Comparison of ENCODE assay signal across 8 cellular contexts in the genomic region with DNA sequence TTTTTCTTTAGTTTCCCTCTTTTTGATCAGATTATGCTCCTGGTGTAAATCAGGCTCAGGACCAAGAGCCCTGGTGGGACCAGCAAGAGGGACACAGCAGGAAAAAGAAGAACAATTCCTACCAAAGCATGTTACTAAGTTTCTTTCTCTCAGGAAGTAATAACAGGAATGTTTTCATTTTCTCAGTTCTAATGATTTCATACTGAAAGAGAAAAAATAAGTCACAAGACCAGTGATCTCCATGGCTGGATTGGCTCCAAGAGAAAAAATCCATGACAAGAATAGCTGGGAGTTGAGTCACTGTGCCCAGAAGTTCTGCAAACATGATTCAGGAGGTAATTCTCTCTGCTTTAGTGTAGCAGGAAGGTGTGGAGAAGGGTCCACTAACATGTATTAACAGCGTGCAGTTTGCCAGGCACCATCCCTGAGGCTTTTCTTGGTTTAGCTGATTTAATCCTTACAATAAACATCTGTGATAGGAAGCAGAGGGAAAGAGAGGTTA. TPM values are rescaled to one million over a fixed set of nuclear protein-coding genes. Genes with fewer than 3 reads are reported as not detected.
DNase-seq lines count a peak whose midpoint lies in the region; ATAC-seq and TF ChIP-seq lines count a peak whose summit lies in the region.

No MANE protein-coding gene starts in this region.

- POLR2A ChIA-PET in MCF 10A (lab: Yijun Ruan, JAX), result interaction anchor here (0.6 to 4.9 kb wide), 20 partner anchors 13 to 365 kb away, joined by 3 to 66 read pairs (median 4); partner anchors contain the start of genes IFIT1, IFIT2, IFIT3 and LIPA
- POLR2A ChIA-PET in activated CD8-positive, alpha-beta T cell treated with anti-CD3 and anti-CD28 coated beads, Interleukin-2, amount 10 ng/mL, durations not matched to agents 7 days and 5 days (lab: Charles Lee), result no interaction called here

- intact Hi-C loops in MCF 10A (cut with micrococcal nuclease), result no loop called here

- peaks cover 53% of the 10 kb centered on the region for H3K4me1 Mint-ChIP-seq in MCF 10A (ENCODE audit: insufficient read depth, unreplicated experiment)
- H3K4me1 Mint-ChIP-seq in activated CD8-positive, alpha-beta T cell treated with anti-CD3 and anti-CD28 coated beads, Interleukin-2, amount 10 ng/mL, durations not matched to agents 7 days and 5 days (ENCODE audit: low read depth), result no peaks in the 10 kb centered on the region

- peak overlapping the region; percentile 62 for H3K4me3 Mint-ChIP-seq in MCF 10A (ENCODE audit: unreplicated experiment)
- H3K4me3 Mint-ChIP-seq in activated CD8-positive, alpha-beta T cell treated with anti-CD3 and anti-CD28 coated beads, Interleukin-2, amount 10 ng/mL, durations not matched to agents 7 days and 5 days, result no peak overlapping the region

- CTCF ChIA-PET in MCF 10A (lab: Yijun Ruan, JAX), result interaction anchor here (0.7 to 2.0 kb wide), 2 partner anchors 19 to 23 kb away, joined by 3 to 6 read pairs; partner anchors contain the start of gene IFIT2
- CTCF ChIA-PET in activated CD8-positive, alpha-beta T cell treated with anti-CD3 and anti-CD28 coated beads, Interleukin-2, amount 10 ng/mL, durations not matched to agents 7 days and 5 days (lab: Charles Lee), result no interaction called here

- no peaks in the 10 kb centered on the region for H3K9me3 Mint-ChIP-seq in MCF 10A (ENCODE audit: unreplicated experiment)
- no peaks in the 10 kb centered on the region for H3K9me3 Mint-ChIP-seq in activated CD8-positive, alpha-beta T cell treated with anti-CD3 and anti-CD28 coated beads, Interleukin-2, amount 10 ng/mL, durations not matched to agents 7 days and 5 days (ENCODE audit: insufficient read depth)

- TF ChIP-seq CTCF in HFF-Myc (IDR thresholded peaks at IDR 0.05; ENCODE audit: low read depth, low read length, missing control alignments), result no peak
- no peak for TF ChIP-seq CTCF in MCF 10A (IDR thresholded peaks at IDR 0.05; ENCODE audit: unreplicated experiment)

- H3K36me3 Mint-ChIP-seq in MCF 10A (ENCODE audit: insufficient read depth, unreplicated experiment), result peaks cover 6% of the 10 kb centered on the region
- no peaks in the 10 kb centered on the region for H3K36me3 Mint-ChIP-seq in activated CD8-positive, alpha-beta T cell treated with anti-CD3 and anti-CD28 coated beads, Interleukin-2, amount 10 ng/mL, durations not matched to agents 7 days and 5 days (ENCODE audit: low read depth)

- no peak overlapping the region for H3K4me3 ChIP-seq in HFF-Myc (replicated peaks; ENCODE audit: low read depth, low read length)

- no peaks in the 10 kb centered on the region for H3K27me3 Mint-ChIP-seq in MCF 10A (ENCODE audit: insufficient read depth, unreplicated experiment)
- H3K27me3 Mint-ChIP-seq in activated CD8-positive, alpha-beta T cell treated with anti-CD3 and anti-CD28 coated beads, Interleukin-2, amount 10 ng/mL, durations not matched to agents 7 days and 5 days (ENCODE audit: low read depth), result peaks cover 29% of the 10 kb centered on the region

- BruUV-seq in MCF 10A (replicated peaks; lab: Mats Ljungman, UMichigan), result no TSS peak

- peak overlapping the region; percentile 100 for H3K27ac Mint-ChIP-seq in MCF 10A (ENCODE audit: low read depth, unreplicated experiment)
- no peak overlapping the region for H3K27ac Mint-ChIP-seq in activated CD8-positive, alpha-beta T cell treated with anti-CD3 and anti-CD28 coated beads, Interleukin-2, amount 10 ng/mL, durations not matched to agents 7 days and 5 days

- ATAC-seq in GM19455 (IDR thresholded peaks at IDR 0.05; ENCODE audit: unreplicated experiment), result no peak
- no peak for ATAC-seq in activated CD8-positive, alpha-beta T cell treated with anti-CD3 and anti-CD28 coated beads, Interleukin-2, amount 10 ng/mL, durations not matched to agents 7 days and 5 days

- DNase-seq in HFF-Myc (ENCODE audit: extremely low read depth, low read depth), result peak; percentile 85
- peak; percentile 98 for DNase-seq in MCF 10A (ENCODE audit: unreplicated experiment)
- peak; percentile 97 for DNase-seq in kidney glomerular epithelial cell (lab: John Stamatoyannopoulos, UW)
- DNase-seq in superior temporal gyrus (ENCODE audit: extremely low spot score), result peak; percentile 88
- no peak for DNase-seq in stimulated activated CD4-positive, alpha-beta T cell treated with anti-CD3 and anti-CD28 coated beads, Interleukin-2, amount 100 ng/mL, for 48 hours
- DNase-seq in cortex of kidney (lab: John Stamatoyannopoulos, UW), result no peak
- no peak for DNase-seq in activated CD8-positive, alpha-beta T cell treated with anti-CD3 and anti-CD28 coated beads, Interleukin-2, amount 10 ng/mL, durations not matched to agents 7 days and 5 days

RNA-seq across cellular contexts. Expression of gene IFIT2, which starts 23.8 kb away (rescaled TPM):
- 0.58 and 1.3 TPM in 2 replicates for total RNA-seq in MCF 10A (2022)
- total RNA-seq in activated CD8-positive, alpha-beta T cell treated with anti-CD3 and anti-CD28 coated beads, Interleukin-2, amount 10 ng/mL, durations not matched to agents 7 days and 5 days, result 1 to 10 TPM; 7.3 TPM

RNA-seq across cellular contexts. Expression of gene LIPA, which starts 26.5 kb away (rescaled TPM):
- 18.5 and 22.3 TPM in 2 replicates for total RNA-seq in MCF 10A (2022)
- total RNA-seq in activated CD8-positive, alpha-beta T cell treated with anti-CD3 and anti-CD28 coated beads, Interleukin-2, amount 10 ng/mL, durations not matched to agents 7 days and 5 days, result 10 to 100 TPM; 23.5 to 29.2 TPM

RNA-seq across cellular contexts. Expression of gene IFIT3, which starts 49.7 kb away (rescaled TPM):
- total RNA-seq in MCF 10A (2022), result 1.4 and 3.6 TPM in 2 replicates
- 10 to 100 TPM; 42.8 to 43.7 TPM for total RNA-seq in activated CD8-positive, alpha-beta T cell treated with anti-CD3 and anti-CD28 coated beads, Interleukin-2, amount 10 ng/mL, durations not matched to agents 7 days and 5 days

Comparison
In these comparisons a context has a peak if more than half of its experiments do, and no peak if none do; other contexts are left out.
1. DNase-seq: peak in HFF-Myc (single experiment), MCF 10A (single experiment), kidney glomerular epithelial cell (single experiment) and superior temporal gyrus (single experiment); none in stimulated activated CD4-positive, alpha-beta T cell treated with anti-CD3 and anti-CD28 coated beads, Interleukin-2, amount 100 ng/mL, for 48 hours (0 of 2), cortex of kidney (single experiment) and activated CD8-positive, alpha-beta T cell treated with anti-CD3 and anti-CD28 coated beads, Interleukin-2, amount 10 ng/mL, durations not matched to agents 7 days and 5 days (single experiment).